ENCODE assay signal across 8 cellular contexts in genomic region chr13:76903544-76904162, GRCh38. TPM values are rescaled to one million over a fixed set of nuclear protein-coding genes. Genes with fewer than 3 reads are reported as not detected.
DNase-seq lines count a peak whose midpoint lies in the region; ATAC-seq, FAIRE-seq and TF ChIP-seq lines count a peak whose summit lies in the region.

No MANE protein-coding gene starts in this region.

- TF ChIP-seq EP300 in A549 (IDR thresholded peaks at IDR 0.05), result no peak

- ATAC-seq in A549 (peak in 1 of 2 experiments; percentile 75; a peak in 3 of 6 replicates), GM18519 (IDR thresholded peaks at IDR 0.05; ENCODE audit: low FRiP score, unreplicated experiment) (peak; percentile 88), HG02981 (IDR thresholded peaks at IDR 0.05; ENCODE audit: unreplicated experiment) (peak; percentile 97)

- CTCF ChIA-PET in A549 (lab: Yijun Ruan, JAX), result interaction anchor here (0.6 to 3.3 kb wide), 14 partner anchors 9 to 1208 kb away, joined by 3 to 14 read pairs (median 4); partner anchors contain the start of gene KCTD12

- POLR2A ChIA-PET in A549 (lab: Yijun Ruan, JAX), result no interaction called here

- H3K4me3 ChIP-seq in A549, result no peak overlapping the region

- no peaks in the 10 kb centered on the region for H3K4me1 ChIP-seq in A549

- no peak for TF ChIP-seq POLR2A in A549 (IDR thresholded peaks at IDR 0.05; ENCODE audit: low read length)

- no peak for FAIRE-seq in A549 (lab: Jason Lieb, UNC)

- no peak overlapping the region for H3K4me2 ChIP-seq in A549

- DNase-seq in A549 (ENCODE audit: low read depth in 1 of 2, low spot score in 1 of 2) (peak; percentile 30 to 74), NCI-H2081 treated with DMSO at 0.1 percent for 48 hours (lab: John Stamatoyannopoulos, UW) (peak; percentile 30), UCSD-AML1 (lab: John Stamatoyannopoulos, UW; ENCODE audit: unreplicated experiment) (peak; percentile 59), brain pericyte (ENCODE audit: low read depth, low spot score) (peak; percentile 67), iris pigment epithelial cell (ENCODE audit: low read depth) (peak; percentile 85)
- peak; percentile 67 for DNase-seq in stimulated activated CD4-positive, alpha-beta T cell treated with anti-CD3 and anti-CD28 coated beads, Interleukin-1b, Interleukin-23, amount 100 ng/mL, for 48 hours

- WGBS in A549 (ENCODE audit: missing lambda C conversion rate), result 17% methylated on average over 3 of the region's 3 CpGs

- TF ChIP-seq CTCF in A549 (IDR thresholded peaks at IDR 0.05), result peak; percentile 82

- peak; percentile 87 to 90 for TF ChIP-seq RAD21 in A549 (conservative IDR thresholded peaks at IDR 0.05 in 1 of 2, IDR thresholded peaks at IDR 0.05 in 1 of 2)

- no peak overlapping the region for H3K27ac ChIP-seq in A549

- H3K9me3 ChIP-seq in A549, result no peaks in the 10 kb centered on the region; the same call in 2 of the 3 replicates

TF ChIP-seq in A549, 52 proteins besides CTCF, POLR2A, EP300 and RAD21:
- TF ChIP-seq NPAS2 (CRISPR knock-in tag; IDR thresholded peaks at IDR 0.05; ENCODE audit: borderline replicate concordance) (no peak), KDM1A (IDR thresholded peaks at IDR 0.05; ENCODE audit: low read depth) (no peak), SMC3 (IDR thresholded peaks at IDR 0.05) (peak; percentile 67)

RNA-seq across cellular contexts. Expression of gene KCTD12, which starts 17.4 kb away (rescaled TPM):
- 0.90 and 0.93 TPM in 2 replicates for polyA plus RNA-seq in A549 (2011; rRNA removed)
- 0.46 and 0.49 TPM in 2 replicates for polyA plus RNA-seq in A549 (2012; cell fraction: cytosol; rRNA removed)
- 0.28 and 0.40 TPM in 2 replicates for polyA plus RNA-seq in A549 (2012; cell fraction: nucleus; rRNA removed)
- 0.66 to 0.77 TPM (median 0.71 TPM) in 3 replicates for polyA plus RNA-seq in A549 (2017; fragmentation: RNase III; extraction: RNeasy Plus Mini Kit Qiagen cat#74134 plus additional on column Dnase treatment)
- polyA minus RNA-seq in A549 (2011; rRNA and poly(A)+ RNA removed), result 0.54 and 0.58 TPM in 2 replicates

RNA-seq across cellular contexts. Expression of gene ACOD1, which starts 44.7 kb away (rescaled TPM):
- polyA plus RNA-seq in A549 (2011; rRNA removed) (not detected in 2 replicates), A549 (2017; fragmentation: RNase III; extraction: RNeasy Plus Mini Kit Qiagen cat#74134 plus additional on column Dnase treatment) (not detected in 3 replicates)
- polyA plus RNA-seq in A549 (2012; cell fraction: cytosol; rRNA removed), result not detected in 2 replicates
- polyA plus RNA-seq in A549 (2012; cell fraction: nucleus; rRNA removed), result not detected in 2 replicates
- polyA minus RNA-seq in A549 (2011; rRNA and poly(A)+ RNA removed), result not detected in 2 replicates

Comparison
In these comparisons a context has a peak if more than half of its experiments do, and no peak if none do; other contexts are left out.
1. DNase-seq: peak in every context shown above with its lines; median percentile 85 in iris pigment epithelial cell; 67 in brain pericyte; 67 in stimulated activated CD4-positive, alpha-beta T cell treated with anti-CD3 and anti-CD28 coated beads, Interleukin-1b, Interleukin-23, amount 100 ng/mL, for 48 hours; 59 in UCSD-AML1; 52 in A549; 30 in NCI-H2081 treated with DMSO at 0.1 percent for 48 hours.